Comparison of ENCODE assay signal across 8 cellular contexts in genomic region chr18:59898609-59899297, GRCh38. TPM values are rescaled to one million over a fixed set of nuclear protein-coding genes. Genes with fewer than 3 reads are reported as not detected.
DNase-seq lines count a peak whose midpoint lies in the region; ATAC-seq, FAIRE-seq and TF ChIP-seq lines count a peak whose summit lies in the region.

No MANE protein-coding gene starts in this region.

- TF ChIP-seq EP300 in A549 (IDR thresholded peaks at IDR 0.05) = no peak
- no peak for TF ChIP-seq EP300 in suprapubic skin (IDR thresholded peaks at IDR 0.05)

- no peak for TF ChIP-seq CTCF in A549 (IDR thresholded peaks at IDR 0.05)
- no peak for TF ChIP-seq CTCF in VCaP (conservative IDR thresholded peaks at IDR 0.05)
- no peak for TF ChIP-seq CTCF in suprapubic skin (IDR thresholded peaks at IDR 0.05)

- no peak for TF ChIP-seq RAD21 in A549 (conservative IDR thresholded peaks at IDR 0.05 in 1 of 2, IDR thresholded peaks at IDR 0.05 in 1 of 2)

- peak overlapping the region; percentile 74 for H3K9ac ChIP-seq in iPS-15b (ENCODE audit: low read depth, low read length)

- no peak for ATAC-seq in A549
- peak; percentile 14 for ATAC-seq in GM19463 (IDR thresholded peaks at IDR 0.05; ENCODE audit: unreplicated experiment)

- H3K4me1 ChIP-seq in A549 = peaks cover 32% of the 10 kb centered on the region
- H3K4me1 ChIP-seq in iPS-15b (ENCODE audit: control insufficient read depth, insufficient read depth, low read length) = peaks cover 17% of the 10 kb centered on the region
- H3K4me1 ChIP-seq in suprapubic skin = peaks cover 18% of the 10 kb centered on the region

- FAIRE-seq in A549 (lab: Jason Lieb, UNC) (no peak), RCC 7860 (lab: Jason Lieb, UNC) (no peak)

- H3K27ac ChIP-seq in A549 (peak overlapping the region; percentile 90 to 96), VCaP (peak overlapping the region; percentile 80), suprapubic skin (peak overlapping the region; percentile 92)

- peaks cover 4% of the 10 kb centered on the region for H3K36me3 ChIP-seq in iPS-15b (ENCODE audit: control insufficient read depth, insufficient read depth, low read length)
- no peaks in the 10 kb centered on the region for H3K36me3 ChIP-seq in suprapubic skin

- H3K27me3 ChIP-seq in iPS-15b (ENCODE audit: control insufficient read depth, insufficient read depth, low read length) (no peaks in the 10 kb centered on the region), suprapubic skin (no peaks in the 10 kb centered on the region)

- H3K4me3 ChIP-seq in A549 (peak overlapping the region; percentile 94), iPS-15b (ENCODE audit: low read depth, low read length) (peak overlapping the region; percentile 83), suprapubic skin (peak overlapping the region; percentile 88)

- no peaks in the 10 kb centered on the region for H3K9me3 ChIP-seq in A549
- H3K9me3 ChIP-seq in iPS-15b (ENCODE audit: control insufficient read depth, insufficient read depth, low read length) = no peaks in the 10 kb centered on the region
- H3K9me3 ChIP-seq in suprapubic skin = no peaks in the 10 kb centered on the region

- H3K4me2 ChIP-seq in A549 = peak overlapping the region; percentile 79

- CTCF ChIA-PET in A549 (lab: Yijun Ruan, JAX) = interaction anchor here (0.8 to 2.8 kb wide), 3 partner anchors 57 to 79 kb away, joined by 3 to 14 read pairs (median 3); no protein-coding TSS in a partner anchor

- POLR2A ChIA-PET in A549 (lab: Yijun Ruan, JAX) = interaction anchor here (1.0 to 2.8 kb wide), 12 partner anchors 11 to 97 kb away, joined by 3 to 28 read pairs (median 8); no protein-coding TSS in a partner anchor

- no peak for TF ChIP-seq POLR2A in A549 (IDR thresholded peaks at IDR 0.05; ENCODE audit: low read length)
- no peak for TF ChIP-seq POLR2A in suprapubic skin (IDR thresholded peaks at IDR 0.05)

- WGBS in A549 (ENCODE audit: missing lambda C conversion rate) = 79% methylated on average over 32 of the region's 33 CpGs
- 59% methylated on average over 33 of the region's 33 CpGs for WGBS in suprapubic skin

- DNase-seq in A549 (ENCODE audit: low read depth in 1 of 2, low spot score in 1 of 2) = no peak
- no peak for DNase-seq in suprapubic skin (ENCODE audit: low spot score in 2 of 2)
- DNase-seq in cerebellar cortex (ENCODE audit: low spot score) = no peak
- DNase-seq in RCC 7860 (ENCODE audit: low spot score) = no peak
- DNase-seq in NCI-H1092 (lab: John Stamatoyannopoulos, UW) = no peak

TF ChIP-seq in A549, 52 proteins besides CTCF, POLR2A, EP300 and RAD21:
- TF ChIP-seq HMGXB4 (CRISPR knock-in tag; IDR thresholded peaks at IDR 0.05; ENCODE audit: borderline replicate concordance) = no peak
- TF ChIP-seq E2F6 (IDR thresholded peaks at IDR 0.05; ENCODE audit: borderline replicate concordance, low read depth) = no peak
- TF ChIP-seq SMC3 (IDR thresholded peaks at IDR 0.05) = no peak
- no peak for TF ChIP-seq HOXB13 (CRISPR knock-in tag; IDR thresholded peaks at IDR 0.05; ENCODE audit: low read depth)
- no peak for TF ChIP-seq PBX3 (IDR thresholded peaks at IDR 0.05)
- no peak for TF ChIP-seq HOXB5 (CRISPR knock-in tag; IDR thresholded peaks at IDR 0.05)
- no peak for TF ChIP-seq RCOR1 (IDR thresholded peaks at IDR 0.05; ENCODE audit: low read depth, low read length)
- TF ChIP-seq HEYL (CRISPR knock-in tag; IDR thresholded peaks at IDR 0.05) = no peak
- no peak for TF ChIP-seq JUN (IDR thresholded peaks at IDR 0.05)
- no peak for TF ChIP-seq JUNB (IDR thresholded peaks at IDR 0.05)
- no peak for TF ChIP-seq KDM1A (IDR thresholded peaks at IDR 0.05; ENCODE audit: low read depth)
- no peak for TF ChIP-seq BCL3 (IDR thresholded peaks at IDR 0.05)
- TF ChIP-seq ZC3H11A (IDR thresholded peaks at IDR 0.05) = no peak
- no peak for TF ChIP-seq KDM5A (IDR thresholded peaks at IDR 0.05)
- TF ChIP-seq PHF8 (IDR thresholded peaks at IDR 0.05; ENCODE audit: borderline replicate concordance, low read depth) = no peak
- TF ChIP-seq TFCP2L1 (CRISPR knock-in tag; IDR thresholded peaks at IDR 0.05) = no peak
- TF ChIP-seq FOXS1 (CRISPR knock-in tag; IDR thresholded peaks at IDR 0.05) = no peak
- no peak for TF ChIP-seq ATOH8 (CRISPR knock-in tag; IDR thresholded peaks at IDR 0.05; ENCODE audit: low read depth)

RNA-seq across cellular contexts. Expression of gene PMAIP1, which starts 1.0 kb away (rescaled TPM):
- polyA plus RNA-seq in A549 (2011; rRNA removed) (23.1 and 40.3 TPM in 2 replicates), A549 (2017; fragmentation: RNase III; extraction: RNeasy Plus Mini Kit Qiagen cat#74134 plus additional on column Dnase treatment) (9.7 to 10.6 TPM (median 9.7 TPM) in 3 replicates)
- 8.7 and 10.4 TPM in 2 replicates for polyA plus RNA-seq in A549 (2012; cell fraction: cytosol; rRNA removed)
- polyA plus RNA-seq in A549 (2012; cell fraction: nucleus; rRNA removed) = 4.2 and 4.7 TPM in 2 replicates
- polyA minus RNA-seq in A549 (2011; rRNA and poly(A)+ RNA removed) = 5.7 and 8.6 TPM in 2 replicates
- total RNA-seq in suprapubic skin = 10 to 100 TPM; 18.5 to 27.3 (median 23.8) TPM
